Comparison of ENCODE assay signal across 8 cellular contexts in the genomic region with DNA sequence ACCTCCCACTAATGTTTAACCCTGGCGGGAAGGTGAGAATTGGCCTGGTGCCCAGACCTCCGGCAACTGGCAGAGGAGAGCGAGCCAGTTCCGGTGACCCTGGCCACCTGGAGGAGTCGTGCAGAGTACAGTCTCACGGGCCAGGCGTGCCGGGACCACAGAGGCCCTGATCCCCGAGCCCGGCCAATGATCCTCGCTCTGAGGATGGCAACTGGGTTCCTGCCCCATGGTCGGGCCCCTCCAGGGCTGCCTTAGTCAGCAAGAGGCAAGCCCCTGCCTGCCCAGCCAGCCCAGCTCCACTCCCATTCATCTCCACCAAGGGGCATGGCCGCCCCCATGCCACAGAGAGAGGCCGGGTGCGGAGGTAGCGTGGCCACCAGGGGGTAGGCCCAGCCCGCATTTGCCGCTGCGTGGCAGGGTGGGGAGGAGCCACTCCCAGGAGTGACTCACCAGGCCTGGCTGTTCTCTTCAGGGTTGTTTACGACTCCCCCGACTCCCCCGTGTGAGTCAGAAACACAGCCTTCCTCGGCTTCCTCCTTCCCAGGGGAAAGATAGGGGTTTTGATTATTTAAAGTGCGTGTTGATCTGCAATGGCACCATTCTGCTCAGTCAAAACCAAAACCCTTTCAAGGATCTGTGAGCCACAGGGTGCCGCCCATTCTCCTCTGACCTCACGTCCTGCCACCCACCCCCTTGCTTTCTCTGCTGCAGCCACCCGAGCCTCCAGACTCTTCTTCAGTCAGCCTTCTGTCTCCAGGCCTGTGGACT. TPM values are rescaled to one million over a fixed set of nuclear protein-coding genes. Genes with fewer than 3 reads are reported as not detected.
A peak's percentile ranks its signal among the peaks of the same experiment; 100 is the strongest.
DNase-seq lines count a peak whose midpoint lies in the region; ATAC-seq lines count a peak whose summit lies in the region.

A gene with protein sequence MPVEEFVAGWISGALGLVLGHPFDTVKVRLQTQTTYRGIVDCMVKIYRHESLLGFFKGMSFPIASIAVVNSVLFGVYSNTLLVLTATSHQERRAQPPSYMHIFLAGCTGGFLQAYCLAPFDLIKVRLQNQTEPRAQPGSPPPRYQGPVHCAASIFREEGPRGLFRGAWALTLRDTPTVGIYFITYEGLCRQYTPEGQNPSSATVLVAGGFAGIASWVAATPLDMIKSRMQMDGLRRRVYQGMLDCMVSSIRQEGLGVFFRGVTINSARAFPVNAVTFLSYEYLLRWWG (minus strand): TSS at position 611 of the 768 bp plus-strand sequence. CDS start 695 bp downstream, outside the sequence.

- H3K27me3 Mint-ChIP-seq in central memory CD8-positive, alpha-beta T cell, result no peaks in the 10 kb centered on the region

- peaks cover 22% of the 10 kb centered on the region for H3K36me3 Mint-ChIP-seq in central memory CD8-positive, alpha-beta T cell (ENCODE audit: insufficient read depth)

- no peaks in the 10 kb centered on the region for H3K9me3 ChIP-seq in BLaER1

- peaks cover 90% of the 10 kb centered on the region for H3K4me1 ChIP-seq in BLaER1

- peak within 1 kb of the TSS; percentile 97 for H3K4me3 Mint-ChIP-seq in central memory CD8-positive, alpha-beta T cell

- H3K4me2 ChIP-seq in BLaER1, result peak within 1 kb of the TSS; percentile 99

- DNase-seq in GM19238 (ENCODE audit: insufficient read length, low spot score), result peak; percentile 65
- peak; percentile 93 for DNase-seq in NCI-H460 (ENCODE audit: extremely low read depth, low read depth)
- peak; percentile 72 to 85 for DNase-seq in central memory CD8-positive, alpha-beta T cell (ENCODE audit: low spot score in 2 of 2)
- DNase-seq in left colon, result peak; percentile 90 to 95
- peak; percentile 85 to 86 for DNase-seq in stimulated activated CD4-positive, alpha-beta T cell treated with anti-CD3 and anti-CD28 coated beads, Interleukin-1b, Interleukin-23, amount 100 ng/mL, for 4 hours (ENCODE audit: low read depth in 2 of 2)

- H3K27me3 ChIP-seq in BLaER1, result no peaks in the 10 kb centered on the region

- peak within 1 kb of the TSS; percentile 70 for H3K4me3 ChIP-seq in BLaER1

- H3K4me1 Mint-ChIP-seq in central memory CD8-positive, alpha-beta T cell, result peaks cover 46% of the 10 kb centered on the region

- peak within 1 kb of the TSS; percentile 91 for H3K9ac ChIP-seq in BLaER1

- H3K9me3 Mint-ChIP-seq in central memory CD8-positive, alpha-beta T cell, result no peaks in the 10 kb centered on the region

- H3K27ac Mint-ChIP-seq in central memory CD8-positive, alpha-beta T cell (ENCODE audit: low read depth), result peak within 1 kb of the TSS; percentile 95

- no peaks in the 10 kb centered on the region for H4K20me1 ChIP-seq in BLaER1

- H3K27ac ChIP-seq in BLaER1, result peak within 1 kb of the TSS; percentile 94

- ATAC-seq in HG03432 (IDR thresholded peaks at IDR 0.05; ENCODE audit: unreplicated experiment) (peak; percentile 70), left colon (peak; percentile 82)
- ATAC-seq in activated CD4-positive, CD25-positive, alpha-beta regulatory T cell treated with anti-CD3 and anti-CD28 coated beads, Interleukin-2, amount 50 U/mL, for 24 hours, result peak; percentile 91 to 92
- peak; percentile 78 for ATAC-seq in central memory CD8-positive, alpha-beta T cell (replicated peaks; ENCODE audit: extremely low read depth, poor library complexity, severe bottlenecking)

- no peaks in the 10 kb centered on the region for H3K36me3 ChIP-seq in BLaER1

- intact Hi-C loops in left colon (cut with DNase I, micrococcal nuclease), result loop anchor here in 1 of 2 donors (5.0 kb wide), 1 partner anchor 35 kb away; no protein-coding TSS in a partner anchor

RNA-seq across cellular contexts. Expression of the gene that starts here (rescaled TPM):
- 2.0 and 4.0 TPM in 2 replicates for total RNA-seq in NCI-H460 (2014; rRNA removed; shearing (Covaris generic))
- 7.0 and 7.5 TPM in 2 replicates for polyA plus RNA-seq in NCI-H460 (2014; cell fraction: nucleus; rRNA removed)
- 1 to 10 TPM; 5.8 to 8.4 TPM for total RNA-seq in left colon

Comparison
In these comparisons a context has a peak if more than half of its experiments do, and no peak if none do; other contexts are left out.
1. Peak in every context shown above with its lines: DNase-seq, ATAC-seq, H3K4me3 ChIP-seq and H3K27ac ChIP-seq.